Comparison of ENCODE assay signal across 13 cellular contexts in genomic region chr16:30484887-30485286, GRCh38. TPM values are rescaled to one million over a fixed set of nuclear protein-coding genes. Genes with fewer than 3 reads are reported as not detected.
"Had no signal": no experiment of that assay in that cellular context is flagged by ENCODE, and none has a peak within 500 bp of the region (broad histone marks: within the 10 kb centered on the region; RNA-seq: fewer than 3 reads in every experiment).

No MANE protein-coding gene starts in this region.

- H3K4me3 ChIP-seq: adrenal gland, skin epidermis, tibial artery, vagina had no signal

- H3K27me3 ChIP-seq: adrenal gland, tibial artery, vagina had no signal

- DNase-seq: activated CD4-positive, alpha-beta T cell treated with anti-CD3 and anti-CD28 coated beads, Interleukin-2, amount 50 U/mL, for 4 hours; adrenal gland; caudate nucleus; cortex of kidney; effector memory CD4-positive, alpha-beta T cell; mesendoderm; tibial artery had no signal

- H3K36me3 ChIP-seq: adrenal gland, tibial artery, vagina had no signal

- H3K27ac ChIP-seq: adrenal gland, epithelial cell of prostate, parathyroid adenoma, skin epidermis, tibial artery, vagina had no signal

- H3K9me3 ChIP-seq: adrenal gland, tibial artery, vagina had no signal

- H3K4me1 ChIP-seq: adrenal gland, parathyroid adenoma, vagina had no signal

RNA-seq across cellular contexts. Expression of gene ITGAL, which starts 12.3 kb away (rescaled TPM):
- total RNA-seq: renal cortical epithelial cell had no signal
- polyA plus RNA-seq: keratinocyte had no signal
